ENCODE assay signal across 12 cellular contexts in genomic region chr4:159107203-159107921, GRCh38. TPM values are rescaled to one million over a fixed set of nuclear protein-coding genes. Genes with fewer than 3 reads are reported as not detected.
DNase-seq lines count a peak whose midpoint lies in the region; ATAC-seq, FAIRE-seq and TF ChIP-seq lines count a peak whose summit lies in the region.
"Had no signal": no experiment of that assay in that cellular context is flagged by ENCODE, and none has a peak within 500 bp of the region (broad histone marks: within the 10 kb centered on the region; RNA-seq: fewer than 3 reads in every experiment).

No MANE protein-coding gene starts in this region.

- H3K27me3 Mint-ChIP-seq in activated T-helper 1 cell treated with anti-CD3 and anti-CD28 coated beads, Interleukin-12 subunit alpha, Interleukin-12 subunit beta, Interleukin-2, Interleukin-4 antibody, amounts not matched to agents 30 ng/mL and 10 ng/mL and 1 ng/mL, durations not matched to agents 14 hours and 24 hours and 36 hours (ENCODE audit: insufficient read depth): peaks cover 2% of the 10 kb centered on the region
- H3K27me3 Mint-ChIP-seq in type B pancreatic cell: peaks cover under 1% of the 10 kb centered on the region

- H3K4me3 Mint-ChIP-seq in activated T-helper 1 cell treated with anti-CD3 and anti-CD28 coated beads, Interleukin-12 subunit alpha, Interleukin-12 subunit beta, Interleukin-2, Interleukin-4 antibody, amounts not matched to agents 30 ng/mL and 10 ng/mL and 1 ng/mL, durations not matched to agents 14 hours and 24 hours and 36 hours: peak overlapping the region; percentile 54
- peak overlapping the region; percentile 62 for H3K4me3 Mint-ChIP-seq in type B pancreatic cell

- ATAC-seq in left ventricle myocardium superior (no peak), HG02840 (IDR thresholded peaks at IDR 0.05; ENCODE audit: low FRiP score, unreplicated experiment) (no peak)
- ATAC-seq: gastroesophageal sphincter had no signal

- no peaks in the 10 kb centered on the region for H3K9me3 Mint-ChIP-seq in activated T-helper 1 cell treated with anti-CD3 and anti-CD28 coated beads, Interleukin-12 subunit alpha, Interleukin-12 subunit beta, Interleukin-2, Interleukin-4 antibody, amounts not matched to agents 30 ng/mL and 10 ng/mL and 1 ng/mL, durations not matched to agents 14 hours and 24 hours and 36 hours
- no peaks in the 10 kb centered on the region for H3K9me3 Mint-ChIP-seq in type B pancreatic cell

- H3K27me3 ChIP-seq in left ventricle myocardium inferior (ENCODE audit: low read depth) (no peaks in the 10 kb centered on the region), hepatocyte (no peaks in the 10 kb centered on the region)
- H3K27me3 ChIP-seq: gastroesophageal sphincter had no signal

- H3K4me2 ChIP-seq in hepatocyte: peak overlapping the region; percentile 85

- H3K9me3 ChIP-seq in left ventricle myocardium inferior (replicated peaks) (no peaks in the 10 kb centered on the region), hepatocyte (ENCODE audit: low read depth) (no peaks in the 10 kb centered on the region)
- H3K9me3 ChIP-seq: gastroesophageal sphincter had no signal

- H2AFZ ChIP-seq in hepatocyte: no peak overlapping the region

- H4K20me1 ChIP-seq in hepatocyte (ENCODE audit: insufficient read depth, poor library complexity, severe bottlenecking): peaks cover 76% of the 10 kb centered on the region

- no peak for TF ChIP-seq POLR2A in H54 (IDR thresholded peaks at IDR 0.05; ENCODE audit: low read depth, low read length)

- H3K36me3 ChIP-seq in left ventricle myocardium inferior (no peaks in the 10 kb centered on the region), hepatocyte (replicated peaks; ENCODE audit: insufficient read depth, low read depth) (no peaks in the 10 kb centered on the region)
- H3K36me3 ChIP-seq: gastroesophageal sphincter had no signal

- peaks cover 11% of the 10 kb centered on the region for H3K36me3 Mint-ChIP-seq in activated T-helper 1 cell treated with anti-CD3 and anti-CD28 coated beads, Interleukin-12 subunit alpha, Interleukin-12 subunit beta, Interleukin-2, Interleukin-4 antibody, amounts not matched to agents 30 ng/mL and 10 ng/mL and 1 ng/mL, durations not matched to agents 14 hours and 24 hours and 36 hours (ENCODE audit: low read depth)
- peaks cover 8% of the 10 kb centered on the region for H3K36me3 Mint-ChIP-seq in type B pancreatic cell

- peak overlapping the region; percentile 79 for H3K27ac Mint-ChIP-seq in activated T-helper 1 cell treated with anti-CD3 and anti-CD28 coated beads, Interleukin-12 subunit alpha, Interleukin-12 subunit beta, Interleukin-2, Interleukin-4 antibody, amounts not matched to agents 30 ng/mL and 10 ng/mL and 1 ng/mL, durations not matched to agents 14 hours and 24 hours and 36 hours
- H3K27ac Mint-ChIP-seq in type B pancreatic cell: no peak overlapping the region

- 31% methylated on average over 2 of the region's 2 CpGs for WGBS in hepatocyte (ENCODE audit: low lambda C conversion rate, missing lambda C conversion rate)

- FAIRE-seq in H54 (lab: Jason Lieb, UNC): no peak

- H3K27ac ChIP-seq in left ventricle myocardium inferior (replicated peaks): no peak overlapping the region
- no peak overlapping the region for H3K27ac ChIP-seq in hepatocyte
- H3K27ac ChIP-seq: gastroesophageal sphincter had no signal

- H3K4me1 ChIP-seq in left ventricle myocardium inferior: peaks cover 86% of the 10 kb centered on the region
- peaks cover 19% of the 10 kb centered on the region for H3K4me1 ChIP-seq in hepatocyte (ENCODE audit: insufficient read depth)

- no peaks in the 10 kb centered on the region for H3K9me2 ChIP-seq in hepatocyte (replicated peaks; ENCODE audit: insufficient read depth)

- peaks cover 59% of the 10 kb centered on the region for H3K4me1 Mint-ChIP-seq in activated T-helper 1 cell treated with anti-CD3 and anti-CD28 coated beads, Interleukin-12 subunit alpha, Interleukin-12 subunit beta, Interleukin-2, Interleukin-4 antibody, amounts not matched to agents 30 ng/mL and 10 ng/mL and 1 ng/mL, durations not matched to agents 14 hours and 24 hours and 36 hours (ENCODE audit: low read depth)
- H3K4me1 Mint-ChIP-seq in type B pancreatic cell (ENCODE audit: unreplicated experiment): peaks cover 33% of the 10 kb centered on the region

- no peak for TF ChIP-seq CTCF in left ventricle myocardium inferior (IDR thresholded peaks at IDR 0.05; ENCODE audit: borderline replicate concordance)
- TF ChIP-seq CTCF in hepatocyte (IDR thresholded peaks at IDR 0.05; ENCODE audit: poor library complexity): no peak
- no peak for TF ChIP-seq CTCF in type B pancreatic cell (conservative IDR thresholded peaks at IDR 0.05)

- DNase-seq in left ventricle myocardium inferior (no peak), left ventricle myocardium superior (no peak), hepatocyte (ENCODE audit: low spot score) (no peak), type B pancreatic cell (ENCODE audit: extremely low spot score, unreplicated experiment) (no peak), H54 (ENCODE audit: insufficient read length, low spot score) (no peak), putamen (ENCODE audit: low spot score) (no peak)
- no peak for DNase-seq in activated T-helper 1 cell treated with anti-CD3 and anti-CD28 coated beads, Interleukin-12 subunit alpha, Interleukin-12 subunit beta, Interleukin-2, Interleukin-4 antibody, amounts not matched to agents 30 ng/mL and 10 ng/mL and 1 ng/mL, durations not matched to agents 14 hours and 24 hours and 36 hours (ENCODE audit: low spot score)
- DNase-seq: central memory CD4-positive, alpha-beta T cell; NCI-H2081 treated with DMSO at 0.1 percent for 48 hours; trophoblast cell had no signal

- peaks cover 87% of the 10 kb centered on the region for H3K79me2 ChIP-seq in hepatocyte

- H3K4me3 ChIP-seq in left ventricle myocardium inferior: peak overlapping the region; percentile 96
- no peak overlapping the region for H3K4me3 ChIP-seq in hepatocyte
- H3K4me3 ChIP-seq: gastroesophageal sphincter had no signal

- intact Hi-C loops in left ventricle myocardium inferior (cut with micrococcal nuclease): loop anchor here (10.0 kb wide), 1 partner anchor 47 kb away; no protein-coding TSS in a partner anchor
- intact Hi-C loops in left ventricle myocardium superior (cut with micrococcal nuclease): loop anchor here (10.0 kb wide), 1 partner anchor 67 kb away; no protein-coding TSS in a partner anchor
- intact Hi-C loops in activated T-helper 1 cell treated with anti-CD3 and anti-CD28 coated beads, Interleukin-12 subunit alpha, Interleukin-12 subunit beta, Interleukin-2, Interleukin-4 antibody, amounts not matched to agents 30 ng/mL and 10 ng/mL and 1 ng/mL, durations not matched to agents 14 hours and 24 hours and 36 hours (cut with micrococcal nuclease): loop anchor here (1.0 to 10.0 kb wide), 4 partner anchors 10 to 337 kb away; no protein-coding TSS in a partner anchor

RNA-seq across cellular contexts. Expression of gene RAPGEF2, which starts 4.5 kb away (rescaled TPM):
- total RNA-seq in left ventricle myocardium inferior (51.5 TPM), left ventricle myocardium superior (42.2 TPM), hepatocyte (64.3 and 79.3 TPM in 2 replicates), type B pancreatic cell (ENCODE audit: low replicate concordance) (34.6 and 40.6 TPM in 2 replicates)
- 27.5 and 28.3 TPM in 2 replicates for total RNA-seq in activated T-helper 1 cell treated with anti-CD3 and anti-CD28 coated beads, Interleukin-12 subunit alpha, Interleukin-12 subunit beta, Interleukin-2, Interleukin-4 antibody, amounts not matched to agents 30 ng/mL and 10 ng/mL and 1 ng/mL, durations not matched to agents 14 hours and 24 hours and 36 hours
- 8.4 and 8.8 TPM in 2 replicates for polyA plus RNA-seq in hepatocyte
